Comparison of ENCODE assay signal across 15 cellular contexts in genomic region chr1:117860906-117861610, GRCh38.
A peak's percentile ranks its signal among the peaks of the same experiment; 100 is the strongest.
DNase-seq lines count a peak whose midpoint lies in the region.
"Had no signal": no experiment of that assay in that cellular context is flagged by ENCODE, and none has a peak within 500 bp of the region (broad histone marks: within the 10 kb centered on the region; RNA-seq: fewer than 3 reads in every experiment).

No MANE protein-coding gene starts in this region.

- peak; percentile 64 for DNase-seq in EL
- peak; percentile 7 for DNase-seq in NCI-H226
- DNase-seq in fibroblast of gingiva (ENCODE audit: low read depth), result peak; percentile 85
- DNase-seq in stromal cell of bone marrow (ENCODE audit: low read depth), result peak; percentile 50
- no peak for DNase-seq in AML-193 (lab: John Stamatoyannopoulos, UW)
- DNase-seq in ecto neural progenitor cell (ENCODE audit: low spot score), result no peak
- no peak for DNase-seq in HuH-7 (ENCODE audit: low spot score)
- DNase-seq: activated CD4-positive, alpha-beta T cell treated with anti-CD3 and anti-CD28 coated beads, Interleukin-2, amount 50 U/mL, for 4 hours; activated T-cell treated with anti-CD3 and anti-CD28 coated beads, Interleukin-2, amount 50 U/mL, for 1 hour; CD4-positive, alpha-beta memory T cell; NCI-H1436 treated with DMSO at 0.1 percent for 48 hours; PC-9; stimulated activated CD4-positive, alpha-beta T cell treated with anti-CD3 and anti-CD28 coated beads, Interleukin-4, amount 100 ng/mL, for 24 hours; stimulated activated CD8-positive, alpha-beta memory T cell treated with anti-CD3 and anti-CD28 coated beads, Interleukin-4, amount 100 ng/mL, for 48 hours; testis had no signal

Comparison
In these comparisons a context has a peak if more than half of its experiments do, and no peak if none do; other contexts are left out.
1. DNase-seq: peak in EL (single experiment), NCI-H226 (single experiment), fibroblast of gingiva (single experiment) and stromal cell of bone marrow (single experiment); none in AML-193 (0 of 2), ecto neural progenitor cell (single experiment) and HuH-7 (single experiment).